Comparison of ENCODE assay signal across 1 cellular context in genomic region chr1:205301220-205301821, GRCh38.
TF ChIP-seq lines count a peak whose summit lies in the region.

No MANE protein-coding gene starts in this region.

TF ChIP-seq in HepG2, 621 proteins besides CTCF, POLR2A, EP300 and RAD21 (continued from another document and continues in another):
- TF ChIP-seq THRA (CRISPR knock-in tag; IDR thresholded peaks at IDR 0.05; ENCODE audit: borderline replicate concordance), result peak; percentile 89
- no peak for TF ChIP-seq ZNF703 (CRISPR knock-in tag; IDR thresholded peaks at IDR 0.05; ENCODE audit: borderline replicate concordance)
- TF ChIP-seq PRDM15 (CRISPR knock-in tag; IDR thresholded peaks at IDR 0.05), result no peak
- no peak for TF ChIP-seq ZNF737 (CRISPR knock-in tag; IDR thresholded peaks at IDR 0.05; ENCODE audit: borderline replicate concordance)
- TF ChIP-seq ZNF101 (CRISPR knock-in tag; IDR thresholded peaks at IDR 0.05; ENCODE audit: borderline replicate concordance, low read depth), result no peak
- no peak for TF ChIP-seq GMEB2 (CRISPR knock-in tag; IDR thresholded peaks at IDR 0.05; ENCODE audit: low read depth)
- peak; percentile 62; the same call in 1 of the 2 replicates for TF ChIP-seq ZNF451 (CRISPR knock-in tag; IDR thresholded peaks at IDR 0.05)
- no peak for TF ChIP-seq ZNF251 (CRISPR knock-in tag; IDR thresholded peaks at IDR 0.05)
- no peak for TF ChIP-seq KLF11 (CRISPR knock-in tag; IDR thresholded peaks at IDR 0.05)
- no peak for TF ChIP-seq KLF13 (CRISPR knock-in tag; IDR thresholded peaks at IDR 0.05)
- TF ChIP-seq NR2F2 (IDR thresholded peaks at IDR 0.05; ENCODE audit: borderline replicate concordance, low read depth), result peak; percentile 42; the same call in 1 of the 2 replicates
- TF ChIP-seq RNF219 (CRISPR knock-in tag; IDR thresholded peaks at IDR 0.05), result no peak
- TF ChIP-seq, protein P1, sequence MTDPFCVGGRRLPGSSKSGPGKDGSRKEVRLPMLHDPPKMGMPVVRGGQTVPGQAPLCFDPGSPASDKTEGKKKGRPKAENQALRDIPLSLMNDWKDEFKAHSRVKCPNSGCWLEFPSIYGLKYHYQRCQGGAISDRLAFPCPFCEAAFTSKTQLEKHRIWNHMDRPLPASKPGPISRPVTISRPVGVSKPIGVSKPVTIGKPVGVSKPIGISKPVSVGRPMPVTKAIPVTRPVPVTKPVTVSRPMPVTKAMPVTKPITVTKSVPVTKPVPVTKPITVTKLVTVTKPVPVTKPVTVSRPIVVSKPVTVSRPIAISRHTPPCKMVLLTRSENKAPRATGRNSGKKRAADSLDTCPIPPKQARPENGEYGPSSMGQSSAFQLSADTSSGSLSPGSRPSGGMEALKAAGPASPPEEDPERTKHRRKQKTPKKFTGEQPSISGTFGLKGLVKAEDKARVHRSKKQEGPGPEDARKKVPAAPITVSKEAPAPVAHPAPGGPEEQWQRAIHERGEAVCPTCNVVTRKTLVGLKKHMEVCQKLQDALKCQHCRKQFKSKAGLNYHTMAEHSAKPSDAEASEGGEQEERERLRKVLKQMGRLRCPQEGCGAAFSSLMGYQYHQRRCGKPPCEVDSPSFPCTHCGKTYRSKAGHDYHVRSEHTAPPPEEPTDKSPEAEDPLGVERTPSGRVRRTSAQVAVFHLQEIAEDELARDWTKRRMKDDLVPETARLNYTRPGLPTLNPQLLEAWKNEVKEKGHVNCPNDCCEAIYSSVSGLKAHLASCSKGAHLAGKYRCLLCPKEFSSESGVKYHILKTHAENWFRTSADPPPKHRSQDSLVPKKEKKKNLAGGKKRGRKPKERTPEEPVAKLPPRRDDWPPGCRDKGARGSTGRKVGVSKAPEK (CRISPR knock-in tag; IDR thresholded peaks at IDR 0.05; ENCODE audit: borderline replicate concordance), result no peak
- 0 out of 2 replicates have a peak, but pooled peaks have one; percentile 36 for TF ChIP-seq HNRNPL (IDR thresholded peaks at IDR 0.05; ENCODE audit: low read depth, low read length)
- TF ChIP-seq ATM (IDR thresholded peaks at IDR 0.05; ENCODE audit: borderline replicate concordance), result no peak
- no peak for TF ChIP-seq ZNF253 (CRISPR knock-in tag; IDR thresholded peaks at IDR 0.05; ENCODE audit: borderline replicate concordance)
- TF ChIP-seq BORCS8-MEF2B (CRISPR knock-in tag; IDR thresholded peaks at IDR 0.05), result peak; percentile 25; the same call in 1 of the 2 replicates
- TF ChIP-seq U2AF2 (IDR thresholded peaks at IDR 0.05; ENCODE audit: low read depth, low read length), result no peak
- TF ChIP-seq ZNF800 (CRISPR knock-in tag; IDR thresholded peaks at IDR 0.05), result no peak
- no peak for TF ChIP-seq EZH2 (conservative IDR thresholded peaks at IDR 0.05; ENCODE audit: low read depth, low read length)
- no peak for TF ChIP-seq ZFP36L1 (CRISPR knock-in tag; IDR thresholded peaks at IDR 0.05)
- no peak for TF ChIP-seq ZNF430 (CRISPR knock-in tag; IDR thresholded peaks at IDR 0.05)
- TF ChIP-seq, protein P2, sequence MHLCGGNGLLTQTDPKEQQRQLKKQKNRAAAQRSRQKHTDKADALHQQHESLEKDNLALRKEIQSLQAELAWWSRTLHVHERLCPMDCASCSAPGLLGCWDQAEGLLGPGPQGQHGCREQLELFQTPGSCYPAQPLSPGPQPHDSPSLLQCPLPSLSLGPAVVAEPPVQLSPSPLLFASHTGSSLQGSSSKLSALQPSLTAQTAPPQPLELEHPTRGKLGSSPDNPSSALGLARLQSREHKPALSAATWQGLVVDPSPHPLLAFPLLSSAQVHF (CRISPR knock-in tag; IDR thresholded peaks at IDR 0.05), result no peak
- 0 out of 2 replicates have a peak, but pooled peaks have one; percentile 43 for TF ChIP-seq ZNF605 (CRISPR knock-in tag; IDR thresholded peaks at IDR 0.05)
- TF ChIP-seq PAF1 (CRISPR knock-in tag; IDR thresholded peaks at IDR 0.05), result no peak
- no peak for TF ChIP-seq LCORL (IDR thresholded peaks at IDR 0.05)
- TF ChIP-seq LCORL (CRISPR knock-in tag; IDR thresholded peaks at IDR 0.05), result peak; percentile 99
- TF ChIP-seq BHLHE40 (IDR thresholded peaks at IDR 0.05; ENCODE audit: low read length), result no peak
- TF ChIP-seq ZNF775 (CRISPR knock-in tag; IDR thresholded peaks at IDR 0.05; ENCODE audit: borderline replicate concordance), result no peak
- TF ChIP-seq, protein P3, sequence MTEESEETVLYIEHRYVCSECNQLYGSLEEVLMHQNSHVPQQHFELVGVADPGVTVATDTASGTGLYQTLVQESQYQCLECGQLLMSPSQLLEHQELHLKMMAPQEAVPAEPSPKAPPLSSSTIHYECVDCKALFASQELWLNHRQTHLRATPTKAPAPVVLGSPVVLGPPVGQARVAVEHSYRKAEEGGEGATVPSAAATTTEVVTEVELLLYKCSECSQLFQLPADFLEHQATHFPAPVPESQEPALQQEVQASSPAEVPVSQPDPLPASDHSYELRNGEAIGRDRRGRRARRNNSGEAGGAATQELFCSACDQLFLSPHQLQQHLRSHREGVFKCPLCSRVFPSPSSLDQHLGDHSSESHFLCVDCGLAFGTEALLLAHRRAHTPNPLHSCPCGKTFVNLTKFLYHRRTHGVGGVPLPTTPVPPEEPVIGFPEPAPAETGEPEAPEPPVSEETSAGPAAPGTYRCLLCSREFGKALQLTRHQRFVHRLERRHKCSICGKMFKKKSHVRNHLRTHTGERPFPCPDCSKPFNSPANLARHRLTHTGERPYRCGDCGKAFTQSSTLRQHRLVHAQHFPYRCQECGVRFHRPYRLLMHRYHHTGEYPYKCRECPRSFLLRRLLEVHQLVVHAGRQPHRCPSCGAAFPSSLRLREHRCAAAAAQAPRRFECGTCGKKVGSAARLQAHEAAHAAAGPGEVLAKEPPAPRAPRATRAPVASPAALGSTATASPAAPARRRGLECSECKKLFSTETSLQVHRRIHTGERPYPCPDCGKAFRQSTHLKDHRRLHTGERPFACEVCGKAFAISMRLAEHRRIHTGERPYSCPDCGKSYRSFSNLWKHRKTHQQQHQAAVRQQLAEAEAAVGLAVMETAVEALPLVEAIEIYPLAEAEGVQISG (CRISPR knock-in tag; IDR thresholded peaks at IDR 0.05), result no peak; the same call in 1 of the 2 replicates
- TF ChIP-seq, protein P4, sequence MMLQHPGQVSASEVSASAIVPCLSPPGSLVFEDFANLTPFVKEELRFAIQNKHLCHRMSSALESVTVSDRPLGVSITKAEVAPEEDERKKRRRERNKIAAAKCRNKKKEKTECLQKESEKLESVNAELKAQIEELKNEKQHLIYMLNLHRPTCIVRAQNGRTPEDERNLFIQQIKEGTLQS (CRISPR knock-in tag; IDR thresholded peaks at IDR 0.05), result no peak
- no peak for TF ChIP-seq ZBTB3 (CRISPR knock-in tag; IDR thresholded peaks at IDR 0.05; ENCODE audit: borderline replicate concordance, low read depth)
- no peak for TF ChIP-seq EED (CRISPR knock-in tag; IDR thresholded peaks at IDR 0.05)
- no peak for TF ChIP-seq JUN (CRISPR knock-in tag; IDR thresholded peaks at IDR 0.05)
- peak; percentile 96 for TF ChIP-seq ZNF281 (CRISPR knock-in tag; IDR thresholded peaks at IDR 0.05; ENCODE audit: borderline replicate concordance)
- peak; percentile 49; the same call in 1 of the 2 replicates for TF ChIP-seq ZFX (CRISPR knock-in tag; IDR thresholded peaks at IDR 0.05; ENCODE audit: low read depth)
- TF ChIP-seq ZNF556 (CRISPR knock-in tag; IDR thresholded peaks at IDR 0.05; ENCODE audit: borderline replicate concordance), result no peak
- no peak for TF ChIP-seq ZNF33A (CRISPR knock-in tag; IDR thresholded peaks at IDR 0.05; ENCODE audit: borderline replicate concordance)
